In the genomic region with DNA sequence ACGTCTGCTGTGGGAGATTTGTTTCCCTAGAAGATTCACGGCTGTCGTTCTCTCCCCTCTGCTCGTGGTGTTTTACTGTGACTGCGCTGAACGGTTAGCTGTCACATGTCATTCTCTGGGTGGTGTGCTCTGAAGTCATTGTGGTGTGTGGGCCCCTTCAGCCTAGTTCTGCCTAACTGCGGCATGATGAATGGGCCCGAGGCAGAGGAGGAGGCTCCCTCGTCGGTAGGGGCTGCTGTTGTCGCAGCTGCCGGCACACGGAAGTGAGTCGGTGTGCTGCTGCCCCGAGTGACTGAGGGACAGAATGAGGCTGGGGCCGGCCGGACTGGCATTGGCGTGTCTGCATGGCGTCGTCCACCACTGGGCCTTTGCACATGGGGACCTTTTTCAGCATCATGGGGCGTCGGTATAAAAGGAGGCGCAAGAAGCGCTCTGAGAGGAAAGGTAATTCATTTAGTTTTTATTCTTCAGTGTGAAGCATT, we compare ENCODE assay signal across 8 cellular contexts.
A peak's percentile ranks its signal among the peaks of the same experiment; 100 is the strongest.
DNase-seq lines count a peak whose midpoint lies in the region; FAIRE-seq and TF ChIP-seq lines count a peak whose summit lies in the region.
"Had no signal": no experiment of that assay in that cellular context is flagged by ENCODE, and none has a peak within 500 bp of the region (broad histone marks: within the 10 kb centered on the region; RNA-seq: fewer than 3 reads in every experiment).

No MANE protein-coding gene starts in this region.

- no peak overlapping the region for H3K56ac ChIP-seq in H1 (replicated peaks; ENCODE audit: insufficient read length, low read depth, low read length)

- H3K4me1 Mint-ChIP-seq in activated CD4-positive, alpha-beta T cell treated with anti-CD3 and anti-CD28 coated beads, Interleukin-2, amount 10 ng/mL, durations not matched to agents 7 days and 5 days: peaks cover 48% of the 10 kb centered on the region

- no peak overlapping the region for H3K23ac ChIP-seq in H1 (ENCODE audit: insufficient read length)

- H3K18ac ChIP-seq in H1 (ENCODE audit: extremely low read depth, low read length): no peak overlapping the region

- POLR2A ChIA-PET in activated CD4-positive, alpha-beta T cell treated with anti-CD3 and anti-CD28 coated beads, Interleukin-2, amount 10 ng/mL, durations not matched to agents 7 days and 5 days (lab: Charles Lee): no interaction called here
- POLR2A ChIA-PET in H1 (lab: Charles Lee; ENCODE audit: partially characterized antibody): no interaction called here

- H2BK20ac ChIP-seq in H1 (ENCODE audit: low read length): no peak overlapping the region

- H3K79me1 ChIP-seq in H1 (ENCODE audit: low read depth, low read length): no peaks in the 10 kb centered on the region

- TF ChIP-seq RAD21 in H1 (IDR thresholded peaks at IDR 0.05 in 1 of 2, conservative IDR thresholded peaks at IDR 0.05 in 1 of 2; ENCODE audit: low read depth in 2 of 2, low read length in 2 of 2): peak; percentile 70 to 77

- intact Hi-C loops in tibial artery (cut with DNase I; ENCODE audit: low total_unique reads): loop anchor here (10.0 kb wide), 1 partner anchor 302 kb away; no protein-coding TSS in a partner anchor

- H4K8ac ChIP-seq in H1 (ENCODE audit: extremely low read depth, insufficient read depth, low read length): no peak overlapping the region; the same call in 1 of the 2 replicates

- no peak for FAIRE-seq in H1 (lab: Jason Lieb, UNC)

- H2BK5ac ChIP-seq in H1 (ENCODE audit: low read depth, low read length): no peak overlapping the region

- no peak for TF ChIP-seq EP300 in H1 (IDR thresholded peaks at IDR 0.05; ENCODE audit: borderline replicate concordance in 1 of 2, low read depth in 2 of 2, low read length in 2 of 2)

- H3K4me1 ChIP-seq in H1 (replicated peaks in 1 of 4; ENCODE audit: control insufficient read depth in 3 of 4, insufficient read depth in 4 of 4, low read length in 3 of 4): no peaks in the 10 kb centered on the region; a peak in 1 of 7 replicates
- peaks cover 19 to 27% of the 10 kb centered on the region in 2 experiments for H3K4me1 ChIP-seq in neutrophil (ENCODE audit: control insufficient read depth in 1 of 2, insufficient read depth in 1 of 2, low read depth in 1 of 2, low read length in 1 of 2)
- H3K4me1 ChIP-seq in tibial artery: peaks cover 0 to 73% (median 54%) of the 10 kb centered on the region in 4 donors

- no peak overlapping the region for H3K4me2 ChIP-seq in H1 (ENCODE audit: insufficient read depth in 1 of 2, low read depth in 2 of 2, low read length in 2 of 2)

- H3K4me3 ChIP-seq in H1 (ENCODE audit: extremely low read depth in 1 of 4, insufficient read depth in 2 of 4, low read depth in 3 of 4, low read length in 4 of 4): no peak overlapping the region
- peak overlapping the region in 1 of 2 experiments; percentile 33 for H3K4me3 ChIP-seq in neutrophil (ENCODE audit: low read depth in 1 of 2, low read length in 1 of 2)
- no peak overlapping the region for H3K4me3 ChIP-seq in tibial artery
- H3K4me3 ChIP-seq: SJSA1 had no signal

- H3K23me2 ChIP-seq in H1 (ENCODE audit: low read depth, low read length): peaks cover 11% of the 10 kb centered on the region; the same call in 1 of the 2 replicates

- peaks cover 6% of the 10 kb centered on the region for H3K36me3 Mint-ChIP-seq in activated CD4-positive, alpha-beta T cell treated with anti-CD3 and anti-CD28 coated beads, Interleukin-2, amount 10 ng/mL, durations not matched to agents 7 days and 5 days (ENCODE audit: low read depth)

- no peak overlapping the region for H2AK5ac ChIP-seq in H1 (ENCODE audit: low read depth, low read length)

- CTCF ChIA-PET in activated CD4-positive, alpha-beta T cell treated with anti-CD3 and anti-CD28 coated beads, Interleukin-2, amount 10 ng/mL, durations not matched to agents 7 days and 5 days (lab: Charles Lee): interaction anchor here (0.7 to 1.0 kb wide), 4 partner anchors 28 to 284 kb away, joined by 3 to 4 read pairs (median 4); a partner anchor contains a TSS
- CTCF ChIA-PET in H1 (lab: Charles Lee; ENCODE audit: partially characterized antibody): interaction anchor here (0.6 to 4.5 kb wide), 6 partner anchors 10 to 320 kb away, joined by 3 to 59 read pairs (median 3); no protein-coding TSS in a partner anchor

- H4K91ac ChIP-seq in H1 (replicated peaks; ENCODE audit: insufficient read length, low read length): no peak overlapping the region

- 79% methylated on average over 24 of the region's 24 CpGs; no CpG with 5 or more reads in 1 of the 2 experiments for WGBS in H1 (ENCODE audit: extremely low coverage in 1 of 2, insufficient coverage in 1 of 2, insufficient read length in 1 of 2, insufficient replicate concordance in 2 of 2, low coverage in 1 of 2, low lambda C conversion rate in 2 of 2, missing lambda C conversion rate in 1 of 2), 2 experiments

- H3K4me3 Mint-ChIP-seq in activated CD4-positive, alpha-beta T cell treated with anti-CD3 and anti-CD28 coated beads, Interleukin-2, amount 10 ng/mL, durations not matched to agents 7 days and 5 days: peak overlapping the region; percentile 63

- H2BK12ac ChIP-seq in H1 (ENCODE audit: low read depth, low read length): no peak overlapping the region

- no peak overlapping the region for H2BK15ac ChIP-seq in H1 (ENCODE audit: low read length)

- H3K14ac ChIP-seq in H1 (ENCODE audit: insufficient read length): no peak overlapping the region

- H3K36me3 ChIP-seq in H1 (ENCODE audit: control insufficient read depth in 2 of 4, insufficient read depth in 4 of 4, low read length in 3 of 4): no peaks in the 10 kb centered on the region
- no peaks in the 10 kb centered on the region for H3K36me3 ChIP-seq in neutrophil
- peaks cover 8 to 22% (median 16%) of the 10 kb centered on the region in 3 donors for H3K36me3 ChIP-seq in tibial artery
- H3K36me3 ChIP-seq: SJSA1 had no signal

- H4K5ac ChIP-seq in H1 (ENCODE audit: insufficient read length, low read depth, low read length): no peak overlapping the region

- no peaks in the 10 kb centered on the region for H3K9me3 Mint-ChIP-seq in activated CD4-positive, alpha-beta T cell treated with anti-CD3 and anti-CD28 coated beads, Interleukin-2, amount 10 ng/mL, durations not matched to agents 7 days and 5 days

- no peak overlapping the region for H3K27ac ChIP-seq in H1 (ENCODE audit: low read depth, low read length)
- H3K27ac ChIP-seq in neutrophil: peak overlapping the region; percentile 52
- peak overlapping the region; percentile 18 to 31 for H3K27ac ChIP-seq in tibial artery
- H3K27ac ChIP-seq: SJSA1 had no signal

- H3K27ac Mint-ChIP-seq in activated CD4-positive, alpha-beta T cell treated with anti-CD3 and anti-CD28 coated beads, Interleukin-2, amount 10 ng/mL, durations not matched to agents 7 days and 5 days: peak overlapping the region; percentile 74

- H3K9me3 ChIP-seq in H1 (ENCODE audit: insufficient read depth in 2 of 2, low read depth in 1 of 2, low read length in 1 of 2): no peaks in the 10 kb centered on the region
- H3K9me3 ChIP-seq in neutrophil: no peaks in the 10 kb centered on the region
- H3K9me3 ChIP-seq in tibial artery: no peaks in the 10 kb centered on the region
- H3K9me3 ChIP-seq: SJSA1 had no signal

- no peak overlapping the region for H3K4ac ChIP-seq in H1 (replicated peaks; ENCODE audit: insufficient read length, low read depth, low read length)

- H3K27me3 ChIP-seq in H1 (replicated peaks in 1 of 4; ENCODE audit: control insufficient read depth in 3 of 4, extremely low read depth in 1 of 4, insufficient read depth in 3 of 4, low read length in 3 of 4) (peaks cover 0 to 2% (median 0%) of the 10 kb centered on the region in 4 experiments; a peak in 1 of 7 replicates), neutrophil (no peaks in the 10 kb centered on the region), tibial artery (no peaks in the 10 kb centered on the region)
- H3K27me3 ChIP-seq: SJSA1 had no signal

- H3K79me2 ChIP-seq in H1 (ENCODE audit: control insufficient read depth in 1 of 2, insufficient read depth in 2 of 2, low read length in 2 of 2): no peaks in the 10 kb centered on the region

- TF ChIP-seq POLR2A in H1 (IDR thresholded peaks at IDR 0.05; ENCODE audit: control extremely low read depth in 1 of 2, low read depth in 2 of 2, low read length in 2 of 2): no peak

- H2AFZ ChIP-seq in H1 (ENCODE audit: low read length): no peak overlapping the region

- TF ChIP-seq CTCF in H1 (IDR thresholded peaks at IDR 0.05; ENCODE audit: control extremely low read depth in 1 of 3, insufficient read depth in 1 of 3, low read depth in 1 of 3, low read length in 3 of 3) (peak; percentile 61 to 75 (median 66)), neutrophil (IDR thresholded peaks at IDR 0.05) (no peak), tibial artery (IDR thresholded peaks at IDR 0.05) (peak in 1 of 2 experiments; percentile 31)

- no peak overlapping the region for H2BK120ac ChIP-seq in H1 (replicated peaks; ENCODE audit: low read depth, low read length)

- H3K9ac ChIP-seq in H1 (replicated peaks in 1 of 4; ENCODE audit: extremely low read depth in 1 of 4, low read depth in 3 of 4, low read length in 3 of 4): no peak overlapping the region

- peaks cover 0 to 6% of the 10 kb centered on the region in 2 experiments for H4K20me1 ChIP-seq in H1 (replicated peaks in 1 of 2; ENCODE audit: control insufficient read depth in 1 of 2, insufficient read depth in 2 of 2, low read length in 2 of 2)

- no peaks in the 10 kb centered on the region for H3K27me3 Mint-ChIP-seq in activated CD4-positive, alpha-beta T cell treated with anti-CD3 and anti-CD28 coated beads, Interleukin-2, amount 10 ng/mL, durations not matched to agents 7 days and 5 days

- peak; percentile 75 for DNase-seq in LHCN-M2 (ENCODE audit: low read depth)
- DNase-seq in activated CD4-positive, alpha-beta T cell treated with anti-CD3 and anti-CD28 coated beads, Interleukin-2, amount 10 ng/mL, durations not matched to agents 7 days and 5 days: peak; percentile 80
- DNase-seq in H1 (ENCODE audit: low read depth in 1 of 2, low spot score in 2 of 2): peak; percentile 25 to 58
- DNase-seq in tibial artery: peak in 1 of 2 donors; percentile 74
- no peak for DNase-seq in KG1 (lab: John Stamatoyannopoulos, UW)
- DNase-seq in NCI-H2171 (lab: John Stamatoyannopoulos, UW): no peak

TF ChIP-seq in H1, 55 proteins besides CTCF, POLR2A, EP300 and RAD21:
- no peak for TF ChIP-seq GTF2F1 (IDR thresholded peaks at IDR 0.05; ENCODE audit: borderline replicate concordance, low read depth, low read length)
- TF ChIP-seq SP2 (IDR thresholded peaks at IDR 0.05; ENCODE audit: low read length): no peak
- no peak for TF ChIP-seq CBX5 (IDR thresholded peaks at IDR 0.05; ENCODE audit: low read depth, low read length)
- no peak for TF ChIP-seq JUN (IDR thresholded peaks at IDR 0.05; ENCODE audit: low read depth, low read length)
- TF ChIP-seq, protein P1, sequence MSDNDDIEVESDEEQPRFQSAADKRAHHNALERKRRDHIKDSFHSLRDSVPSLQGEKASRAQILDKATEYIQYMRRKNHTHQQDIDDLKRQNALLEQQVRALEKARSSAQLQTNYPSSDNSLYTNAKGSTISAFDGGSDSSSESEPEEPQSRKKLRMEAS (IDR thresholded peaks at IDR 0.05): 0 out of 2 replicates have a peak, but pooled peaks have one; percentile 41
- no peak for TF ChIP-seq SRF (IDR thresholded peaks at IDR 0.05; ENCODE audit: low read depth, low read length)

Comparison
In these comparisons a context has a peak if more than half of its experiments do, and no peak if none do; other contexts are left out.
1. DNase-seq: peak in LHCN-M2 (single experiment), activated CD4-positive, alpha-beta T cell treated with anti-CD3 and anti-CD28 coated beads, Interleukin-2, amount 10 ng/mL, durations not matched to agents 7 days and 5 days (single experiment) and H1 (2 of 2); none in KG1 (single experiment) and NCI-H2171 (single experiment).